Comparison of ENCODE assay signal across 8 cellular contexts in genomic region chr17:44636562-44636961, GRCh38. TPM values are rescaled to one million over a fixed set of nuclear protein-coding genes. Genes with fewer than 3 reads are reported as not detected.
DNase-seq lines count a peak whose midpoint lies in the region; ATAC-seq and TF ChIP-seq lines count a peak whose summit lies in the region.

No MANE protein-coding gene starts in this region.

- H2BK5ac ChIP-seq in mesendoderm (ENCODE audit: low read length), result no peak overlapping the region

- H3K79me2 ChIP-seq in mesendoderm (ENCODE audit: control insufficient read depth, insufficient read depth, low read length), result no peaks in the 10 kb centered on the region

- DNase-seq in NCI-H2196 treated with DMSO at 0.1 percent for 48 hours (lab: John Stamatoyannopoulos, UW; ENCODE audit: unreplicated experiment), result peak; percentile 50
- peak; percentile 70 to 76 for DNase-seq in cardiac fibroblast (ENCODE audit: low read depth in 2 of 2)
- DNase-seq in mesendoderm, result peak; percentile 23
- DNase-seq in D341Med (ENCODE audit: low spot score), result no peak
- no peak for DNase-seq in activated CD4-positive, CD25-positive, alpha-beta regulatory T cell treated with anti-CD3 and anti-CD28 coated beads, Interleukin-2, amount 50 U/mL, for 72 hours

- H4K5ac ChIP-seq in mesendoderm (ENCODE audit: low read length), result no peak overlapping the region

- no peaks in the 10 kb centered on the region for H3K79me1 ChIP-seq in mesendoderm (ENCODE audit: low read length)

- H3K56ac ChIP-seq in mesendoderm (ENCODE audit: low read length), result no peak overlapping the region

- no peaks in the 10 kb centered on the region for H3K4me1 ChIP-seq in mesendoderm (ENCODE audit: control insufficient read depth, low read depth, low read length)

- no peak overlapping the region for H3K9ac ChIP-seq in mesendoderm (ENCODE audit: low read length)

- no peak overlapping the region for H3K23ac ChIP-seq in mesendoderm (ENCODE audit: low read length)

- no CpG with 5 or more reads among the region's 1 CpG for WGBS in mesendoderm (ENCODE audit: extremely low coverage, insufficient coverage, low lambda C conversion rate)

- ATAC-seq in GM21526 (IDR thresholded peaks at IDR 0.05; ENCODE audit: low FRiP score, unreplicated experiment) (no peak), HG03045 (IDR thresholded peaks at IDR 0.05; ENCODE audit: unreplicated experiment) (no peak)

- H2BK15ac ChIP-seq in mesendoderm (replicated peaks; ENCODE audit: low read depth), result no peak overlapping the region

- no peaks in the 10 kb centered on the region for H3K36me3 ChIP-seq in mesendoderm (ENCODE audit: control insufficient read depth, insufficient read depth, low read length)

- no peak overlapping the region for H3K4me2 ChIP-seq in mesendoderm (ENCODE audit: low read length)

- H2AK5ac ChIP-seq in mesendoderm (ENCODE audit: low read length), result no peak overlapping the region

- no peaks in the 10 kb centered on the region for H3K27me3 ChIP-seq in mesendoderm (ENCODE audit: insufficient read depth, low read length, poor library complexity)

- peak; percentile 19 for TF ChIP-seq CTCF in GM12873 (IDR thresholded peaks at IDR 0.05; ENCODE audit: insufficient read depth, low read depth, low read length, missing control alignments)
- TF ChIP-seq CTCF in cardiac fibroblast (IDR thresholded peaks at IDR 0.05; ENCODE audit: low read depth, low read length), result peak; percentile 24

- H3K18ac ChIP-seq in mesendoderm (ENCODE audit: low read length), result no peak overlapping the region

- H3K4me3 ChIP-seq in cardiac fibroblast (replicated peaks in 1 of 2; ENCODE audit: low read depth in 2 of 2, low read length in 2 of 2) (no peak overlapping the region), mesendoderm (ENCODE audit: low read length) (no peak overlapping the region)

- no peak overlapping the region for H4K8ac ChIP-seq in mesendoderm (ENCODE audit: low read depth, low read length)

- H3K27ac ChIP-seq in mesendoderm (ENCODE audit: low read depth, low read length), result no peak overlapping the region

- H2BK120ac ChIP-seq in mesendoderm (ENCODE audit: low read depth, low read length), result no peak overlapping the region

- no peak overlapping the region for H3K4ac ChIP-seq in mesendoderm (ENCODE audit: low read depth, low read length)

RNA-seq across cellular contexts. Expression of gene MEIOC, which starts 19.7 kb away (rescaled TPM):
- polyA plus RNA-seq in mesendoderm (2013, experiment 1 of 2), result 0.29 TPM
- 0.35 TPM for polyA plus RNA-seq in mesendoderm (2013, experiment 2 of 2)

RNA-seq across cellular contexts. Expression of gene CCDC43, which starts 53.0 kb away (rescaled TPM):
- 32.7 TPM for polyA plus RNA-seq in mesendoderm (2013, experiment 1 of 2)
- 33.6 TPM for polyA plus RNA-seq in mesendoderm (2013, experiment 2 of 2)

Comparison
In these comparisons a context has a peak if more than half of its experiments do, and no peak if none do; other contexts are left out.
1. DNase-seq: peak in NCI-H2196 treated with DMSO at 0.1 percent for 48 hours (single experiment), cardiac fibroblast (2 of 2) and mesendoderm (single experiment); none in D341Med (single experiment) and activated CD4-positive, CD25-positive, alpha-beta regulatory T cell treated with anti-CD3 and anti-CD28 coated beads, Interleukin-2, amount 50 U/mL, for 72 hours (single experiment).